In the genomic region with DNA sequence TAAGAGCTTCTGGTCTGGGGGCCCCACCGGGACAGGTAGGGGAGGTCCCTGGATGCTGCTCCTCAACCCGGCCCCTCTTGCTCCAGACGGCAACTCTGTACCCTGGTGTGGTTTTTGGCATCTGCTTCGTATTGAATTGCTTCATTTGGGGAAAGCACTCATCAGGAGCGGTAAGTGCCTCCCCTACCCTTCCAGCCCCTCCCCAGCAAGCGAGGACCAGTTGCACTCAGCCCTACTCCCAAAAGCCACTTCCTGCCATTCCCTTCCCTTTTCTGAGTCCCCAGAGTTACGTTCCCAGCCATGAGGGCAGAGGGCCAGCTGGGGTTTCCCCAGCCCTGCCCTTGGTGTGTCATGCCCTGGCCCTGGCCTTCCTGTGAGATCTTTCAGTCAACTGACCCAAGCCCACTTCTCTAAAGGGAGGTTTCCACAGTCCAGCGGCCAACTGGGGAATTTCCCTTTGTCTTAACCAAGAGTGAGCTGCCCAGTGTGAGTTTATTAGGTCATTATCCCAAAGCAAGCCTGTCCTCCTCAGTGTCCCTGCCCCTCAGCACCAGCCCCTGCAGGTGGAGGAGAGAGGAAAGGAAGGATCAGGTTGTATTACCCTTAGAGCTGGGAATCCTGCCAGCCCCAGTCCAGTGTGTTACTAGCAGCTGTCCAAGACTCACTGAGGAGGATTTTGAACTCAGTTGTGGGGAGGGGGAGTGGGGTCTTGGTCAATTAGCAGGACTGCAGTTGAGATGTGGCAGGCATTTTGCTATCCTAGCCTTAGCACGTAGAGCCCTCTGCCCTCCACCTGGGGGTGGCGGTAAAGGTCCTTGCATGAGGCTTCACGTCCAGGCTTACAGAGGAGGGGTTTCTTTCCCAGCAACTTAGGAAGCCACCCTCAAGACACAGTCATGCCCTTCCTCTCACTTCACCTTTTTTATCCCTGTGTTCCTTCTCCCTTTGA, we compare ENCODE assay signal across 8 cellular contexts. TPM values are rescaled to one million over a fixed set of nuclear protein-coding genes. Genes with fewer than 3 reads are reported as not detected.
A peak's percentile ranks its signal among the peaks of the same experiment; 100 is the strongest.
DNase-seq lines count a peak whose midpoint lies in the region; ATAC-seq, FAIRE-seq and TF ChIP-seq lines count a peak whose summit lies in the region.

No MANE protein-coding gene starts in this region.

- H4K20me1 ChIP-seq in K562 (replicated peaks; ENCODE audit: control insufficient read depth, insufficient read depth, low read length) = no peaks in the 10 kb centered on the region; the same call in 1 of the 2 replicates

- DNase-seq in ELR (ENCODE audit: low read depth) (peak; percentile 97), HT-29 (ENCODE audit: low spot score) (peak; percentile 42), RPMI8226 (peak; percentile 11), K562 (ENCODE audit: extremely low read depth in 1 of 4, low spot score in 3 of 4) (peak in 3 of 4 experiments; percentile 32 to 63 (median 41)), iPS DF 6.9 (ENCODE audit: low read depth, low spot score) (peak; percentile 37), gastrocnemius medialis (peak; percentile 64 to 81), NCI-H187 treated with DMSO at 0.1 percent for 48 hours (lab: John Stamatoyannopoulos, UW) (no peak)

- H3K36me3 ChIP-seq in K562 (ENCODE audit: control insufficient read depth, insufficient read depth, low read length) (peaks cover 79% of the 10 kb centered on the region), iPS DF 6.9 (ENCODE audit: control insufficient read depth, insufficient read depth, low read length) (peaks cover 22% of the 10 kb centered on the region; the same call in 1 of the 2 replicates), gastrocnemius medialis (peaks cover 0 to 60% of the 10 kb centered on the region in 2 donors)

- TF ChIP-seq POLR2A in K562 (conservative IDR thresholded peaks at IDR 0.05) (no peak), gastrocnemius medialis (IDR thresholded peaks at IDR 0.05) (no peak)

- 52% methylated on average over 8 of the region's 11 CpGs for WGBS in K562 (ENCODE audit: insufficient coverage, low coverage, missing lambda C conversion rate)
- WGBS in iPS DF 6.9 (ENCODE audit: insufficient coverage, insufficient read length) = no CpG with 5 or more reads among the region's 11 CpGs

- in situ Hi-C loops in K562 (cut with MboI) = loop anchor here (25.0 kb wide), 1 partner anchor 507 kb away; a partner anchor contains a TSS
- in situ Hi-C loops in gastrocnemius medialis (cut with MboI; ENCODE audit: low sequenced_read_pairs in 4 of 4) = no loop called here

- no peak overlapping the region for H3K9ac ChIP-seq in K562 (ENCODE audit: insufficient read depth in 1 of 2, low read depth in 2 of 2, low read length in 2 of 2)

- H3K4me1 ChIP-seq in K562 (replicated peaks in 1 of 2; ENCODE audit: control insufficient read depth in 2 of 2, insufficient read depth in 2 of 2, low read length in 2 of 2) (peaks cover 9 to 14% of the 10 kb centered on the region in 2 experiments), iPS DF 6.9 (ENCODE audit: control insufficient read depth, insufficient read depth, low read length) (no peaks in the 10 kb centered on the region), gastrocnemius medialis (peaks cover 9 to 17% of the 10 kb centered on the region in 2 donors)

- no TSS peak for BruUV-seq in K562 (replicated peaks; lab: Mats Ljungman, UMichigan)

- intact Hi-C loops in K562 (cut with micrococcal nuclease) = loop anchor here (5.0 to 10.0 kb wide), 2 partner anchors 282 to 500 kb away; no protein-coding TSS in a partner anchor
- intact Hi-C loops in gastrocnemius medialis (cut with DNase I; ENCODE audit: low total_unique reads) = loop anchor here (5.0 kb wide), 1 partner anchor 52 kb away; a partner anchor contains a TSS

- H3K27me3 ChIP-seq in K562 (ENCODE audit: control insufficient read depth in 2 of 2, insufficient read depth in 2 of 2, low read length in 2 of 2) (no peaks in the 10 kb centered on the region), iPS DF 6.9 (ENCODE audit: control insufficient read depth, insufficient read depth, low read length) (no peaks in the 10 kb centered on the region), gastrocnemius medialis (no peaks in the 10 kb centered on the region)

- ATAC-seq in K562 (peak; percentile 79), gastrocnemius medialis (peak; percentile 76 to 87), HG03442 (IDR thresholded peaks at IDR 0.05; ENCODE audit: unreplicated experiment) (no peak)

- CTCF ChIA-PET in K562 (lab: Yijun Ruan, JAX; ENCODE audit: low intra/inter-chr PET ratio) = interaction anchor here (0.6 to 1.1 kb wide), 4 partner anchors 52 to 497 kb away, joined by 3 to 7 read pairs (median 4); a partner anchor contains a TSS

- TF ChIP-seq CTCF in K562 (IDR thresholded peaks at IDR 0.05 in 2 of 3, conservative IDR thresholded peaks at IDR 0.05 in 1 of 3; ENCODE audit: insufficient read depth in 2 of 3, low read depth in 1 of 3, low read length in 3 of 3) = peak; percentile 47 to 73 (median 68)
- TF ChIP-seq CTCF in gastrocnemius medialis (IDR thresholded peaks at IDR 0.05 in 4 of 5, conservative IDR thresholded peaks at IDR 0.05 in 1 of 5) = peak in 3 of 5 experiments; percentile 11 to 27 (median 14)

- H3K27ac ChIP-seq in K562 (ENCODE audit: extremely low read depth, low read depth, low read length) (no peak overlapping the region), iPS DF 6.9 (ENCODE audit: low read length) (no peak overlapping the region), gastrocnemius medialis (peak overlapping the region; percentile 56 to 73 (median 66))

- TF ChIP-seq RAD21 in K562 (CRISPR knock-in tag; conservative IDR thresholded peaks at IDR 0.05 in 1 of 2, IDR thresholded peaks at IDR 0.05 in 1 of 2) = peak; percentile 23 to 78; a peak in 2 of 4 replicates

- no peaks in the 10 kb centered on the region for H3K9me3 ChIP-seq in K562 (replicated peaks; ENCODE audit: control insufficient read depth, insufficient read depth, low read depth, low read length)
- no peaks in the 10 kb centered on the region for H3K9me3 ChIP-seq in iPS DF 6.9 (ENCODE audit: control insufficient read depth, insufficient read depth, low read length)
- H3K9me3 ChIP-seq in gastrocnemius medialis = no peaks in the 10 kb centered on the region

- no peak overlapping the region for H3K4me3 ChIP-seq in K562
- H3K4me3 ChIP-seq in iPS DF 6.9 (ENCODE audit: low read length) = no peak overlapping the region
- H3K4me3 ChIP-seq in gastrocnemius medialis = no peak overlapping the region

- POLR2A ChIA-PET in K562 (lab: Yijun Ruan, JAX) = no interaction called here

- no peak overlapping the region for H2AFZ ChIP-seq in K562 (ENCODE audit: low read depth, low read length)

- FAIRE-seq in K562 (lab: Jason Lieb, UNC) = peak; percentile 71

- no peak for TF ChIP-seq EP300 in K562 (IDR thresholded peaks at IDR 0.05; ENCODE audit: low read length)

- H3K9me1 ChIP-seq in K562 (ENCODE audit: control insufficient read depth, insufficient read depth, low read length) = peaks cover 3% of the 10 kb centered on the region

- H3K79me2 ChIP-seq in K562 (ENCODE audit: control insufficient read depth, insufficient read depth, low read length) = no peaks in the 10 kb centered on the region

- no peak overlapping the region for H3K4me2 ChIP-seq in K562 (ENCODE audit: insufficient read depth, low read length)

RNA-seq across cellular contexts. Expression of a gene that starts 45.8 kb away (rescaled TPM):
- 39.9 and 45.9 TPM in 2 replicates for total RNA-seq in HT-29 (2014; rRNA removed; shearing (Covaris generic))
- total RNA-seq in K562 (2011; cell fraction: chromatin; rRNA removed; ENCODE audit: low replicate concordance) = 78.5 and 135 TPM in 2 replicates
- total RNA-seq in K562 (2011; cell fraction: nucleolus; rRNA removed) = 130 and 142 TPM in 2 replicates
- total RNA-seq in K562 (2011; cell fraction: nucleoplasm; rRNA removed) = 113 and 145 TPM in 2 replicates
- total RNA-seq in K562 (2014; rRNA removed) (14.5 and 22.1 TPM in 2 replicates), K562 (2014; rRNA removed; fragmentation: Illumina TruSeq; extraction: Trizol) (19.7 and 20.9 TPM in 2 replicates), K562 (2015; rRNA removed; fragmentation: Illumina TruSeq; extraction: Trizol) (25.6 and 29.2 TPM in 2 replicates), K562 (2021) (35.0 and 37.9 TPM in 2 replicates), gastrocnemius medialis (10 to 100 TPM; 18.0 to 22.9 (median 21.0) TPM)
- polyA plus RNA-seq in K562 (2011; rRNA removed) (39.7 and 54.8 TPM in 2 replicates), K562 (2014; fragmentation: Illumina TruSeq; extraction: Trizol) (41.0 and 46.3 TPM in 2 replicates), K562 (2014; fragmentation: Nextera tagmentation; extraction: Ambion mirVana) (10 to 100 TPM; 15.9 to 20.2 TPM), K562 (2014; rRNA removed) (26.9 and 30.2 TPM in 2 replicates)
- 46.2 and 53.5 TPM in 2 replicates for polyA plus RNA-seq in K562 (2011; cell fraction: cytosol; rRNA removed)
- 53.7 and 73.9 TPM in 2 replicates for polyA plus RNA-seq in K562 (2011; cell fraction: nucleus; rRNA removed)
- polyA plus RNA-seq in K562 (2012) = 30.7 and 40.9 TPM in 2 replicates
- 45.1 and 50.0 TPM in 2 replicates for polyA minus RNA-seq in K562 (2011; rRNA and poly(A)+ RNA removed)
- polyA minus RNA-seq in K562 (2011; cell fraction: cytosol; rRNA and poly(A)+ RNA removed) = 38.8 and 51.2 TPM in 2 replicates
- polyA minus RNA-seq in K562 (2011; cell fraction: nucleus; rRNA and poly(A)+ RNA removed) = 41.9 and 70.4 TPM in 2 replicates

RNA-seq across cellular contexts. Expression of a gene that starts 52.3 kb away (rescaled TPM):
- 6.9 and 7.9 TPM in 2 replicates for total RNA-seq in HT-29 (2014; rRNA removed; shearing (Covaris generic))
- 15.9 and 22.3 TPM in 2 replicates for total RNA-seq in K562 (2011; cell fraction: chromatin; rRNA removed; ENCODE audit: low replicate concordance)
- total RNA-seq in K562 (2011; cell fraction: nucleolus; rRNA removed) = 11.4 and 12.5 TPM in 2 replicates
- total RNA-seq in K562 (2011; cell fraction: nucleoplasm; rRNA removed) = 18.0 and 31.8 TPM in 2 replicates
- total RNA-seq in K562 (2014; rRNA removed) (4.0 and 5.5 TPM in 2 replicates), K562 (2014; rRNA removed; fragmentation: Illumina TruSeq; extraction: Trizol) (5.6 and 6.4 TPM in 2 replicates), K562 (2015; rRNA removed; fragmentation: Illumina TruSeq; extraction: Trizol) (6.2 and 6.7 TPM in 2 replicates), K562 (2021) (20.1 and 21.8 TPM in 2 replicates), gastrocnemius medialis (1 to 10 TPM; 1.4 to 6.5 (median 5.8) TPM)
- polyA plus RNA-seq in K562 (2011; rRNA removed) (7.1 and 7.2 TPM in 2 replicates), K562 (2014; fragmentation: Illumina TruSeq; extraction: Trizol) (21.8 and 24.3 TPM in 2 replicates), K562 (2014; fragmentation: Nextera tagmentation; extraction: Ambion mirVana) (1 to 10 TPM; 3.1 to 5.3 TPM), K562 (2014; rRNA removed) (10.6 and 11.4 TPM in 2 replicates)
- polyA plus RNA-seq in K562 (2011; cell fraction: cytosol; rRNA removed) = 9.6 and 9.7 TPM in 2 replicates
- polyA plus RNA-seq in K562 (2011; cell fraction: nucleus; rRNA removed) = 7.9 and 13.1 TPM in 2 replicates
- polyA plus RNA-seq in K562 (2012) = 11.7 and 12.7 TPM in 2 replicates
- polyA minus RNA-seq in K562 (2011; rRNA and poly(A)+ RNA removed) = 6.5 and 8.3 TPM in 2 replicates
- 10.6 and 13.0 TPM in 2 replicates for polyA minus RNA-seq in K562 (2011; cell fraction: cytosol; rRNA and poly(A)+ RNA removed)
- 5.3 and 6.8 TPM in 2 replicates for polyA minus RNA-seq in K562 (2011; cell fraction: nucleus; rRNA and poly(A)+ RNA removed)

RNA-seq across cellular contexts. Expression of a gene that starts 52.4 kb away (rescaled TPM):
- total RNA-seq in HT-29 (2014; rRNA removed; shearing (Covaris generic)) = 44.6 and 56.1 TPM in 2 replicates
- total RNA-seq in K562 (2011; cell fraction: chromatin; rRNA removed; ENCODE audit: low replicate concordance) = 57.2 and 80.7 TPM in 2 replicates
- 72.2 and 72.5 TPM in 2 replicates for total RNA-seq in K562 (2011; cell fraction: nucleolus; rRNA removed)
- total RNA-seq in K562 (2011; cell fraction: nucleoplasm; rRNA removed) = 70.9 and 93.4 TPM in 2 replicates
- 23.5 and 29.4 TPM in 2 replicates for total RNA-seq in K562 (2014; rRNA removed)
- total RNA-seq in K562 (2014; rRNA removed; fragmentation: Illumina TruSeq; extraction: Trizol) = 25.7 and 25.9 TPM in 2 replicates
- 32.8 and 33.2 TPM in 2 replicates for total RNA-seq in K562 (2015; rRNA removed; fragmentation: Illumina TruSeq; extraction: Trizol)
- total RNA-seq in K562 (2021) = 38.2 and 44.7 TPM in 2 replicates
- polyA plus RNA-seq in K562 (2011; rRNA removed) = 21.3 and 21.6 TPM in 2 replicates
- polyA plus RNA-seq in K562 (2011; cell fraction: cytosol; rRNA removed) = 19.2 and 27.8 TPM in 2 replicates
- 15.0 and 22.1 TPM in 2 replicates for polyA plus RNA-seq in K562 (2011; cell fraction: nucleus; rRNA removed)
- 22.6 and 26.2 TPM in 2 replicates for polyA plus RNA-seq in K562 (2012)
- polyA plus RNA-seq in K562 (2014; fragmentation: Illumina TruSeq; extraction: Trizol) = 32.7 and 34.3 TPM in 2 replicates
- polyA plus RNA-seq in K562 (2014; fragmentation: Nextera tagmentation; extraction: Ambion mirVana) = 1 to 10 TPM; 3.5 to 6.0 TPM
- 22.7 and 24.8 TPM in 2 replicates for polyA plus RNA-seq in K562 (2014; rRNA removed)
- 25.2 and 26.7 TPM in 2 replicates for polyA minus RNA-seq in K562 (2011; rRNA and poly(A)+ RNA removed)
- polyA minus RNA-seq in K562 (2011; cell fraction: cytosol; rRNA and poly(A)+ RNA removed) = 19.7 and 23.0 TPM in 2 replicates
- 13.7 and 16.8 TPM in 2 replicates for polyA minus RNA-seq in K562 (2011; cell fraction: nucleus; rRNA and poly(A)+ RNA removed)
- total RNA-seq in gastrocnemius medialis = 10 to 100 TPM; 15.3 to 20.7 (median 18.4) TPM

Comparison
In these comparisons a context has a peak if more than half of its experiments do, and no peak if none do; other contexts are left out.
1. H3K27ac ChIP-seq: peak in gastrocnemius medialis (4 of 4); none in K562 (single experiment) and iPS DF 6.9 (single experiment).